11 cellular contexts compared by ENCODE assay signal in genomic region chr16:70789231-70789926, GRCh38. TPM values are rescaled to one million over a fixed set of nuclear protein-coding genes. Genes with fewer than 3 reads are reported as not detected.
DNase-seq lines count a peak whose midpoint lies in the region; ATAC-seq, FAIRE-seq and TF ChIP-seq lines count a peak whose summit lies in the region.
"Had no signal": no experiment of that assay in that cellular context is flagged by ENCODE, and none has a peak within 500 bp of the region (broad histone marks: within the 10 kb centered on the region; RNA-seq: fewer than 3 reads in every experiment).

No MANE protein-coding gene starts in this region.

- peak; percentile 19 for DNase-seq in G401 (ENCODE audit: low spot score)
- DNase-seq in foreskin fibroblast, result peak; percentile 70 to 85
- peak; percentile 90 for DNase-seq in sciatic nerve (ENCODE audit: low spot score)
- DNase-seq in 8988T, result no peak
- DNase-seq in prostate gland (ENCODE audit: low spot score), result no peak
- DNase-seq in NCI-H1092 treated with DMSO at 0.1 percent for 48 hours (lab: John Stamatoyannopoulos, UW), result no peak
- DNase-seq: activated CD4-positive, alpha-beta T cell treated with anti-CD3 and anti-CD28 coated beads, Interleukin-2, amount 10 ng/mL, durations not matched to agents 7 days and 5 days; Calu3; NCI-H1694 treated with DMSO at 0.1 percent for 48 hours had no signal

- TF ChIP-seq POLR2A in prostate gland (IDR thresholded peaks at IDR 0.05), result no peak

- in situ Hi-C loops in G401 (cut with HindIII; ENCODE audit: low sequenced_read_pairs), result no loop called here

- H3K9me3 ChIP-seq in prostate gland, result no peaks in the 10 kb centered on the region

- FAIRE-seq in TTC549 (lab: Jason Lieb, UNC), result peak; percentile 65

- no peaks in the 10 kb centered on the region for H3K27me3 ChIP-seq in prostate gland (replicated peaks; ENCODE audit: insufficient read depth)

- WGBS in prostate gland, result 58% methylated on average over 14 of the region's 14 CpGs

- H3K27ac ChIP-seq in prostate gland, result no peak overlapping the region

- peaks cover 4% of the 10 kb centered on the region for H3K4me1 ChIP-seq in prostate gland (replicated peaks)

- intact Hi-C loops in sciatic nerve (cut with DNase I) (no loop called here), prostate gland (cut with DNase I) (no loop called here)

- TF ChIP-seq CTCF in foreskin fibroblast (IDR thresholded peaks at IDR 0.05; ENCODE audit: low read depth, low read length), result no peak
- no peak for TF ChIP-seq CTCF in prostate gland (IDR thresholded peaks at IDR 0.05)

- no peak overlapping the region for H3K4me3 ChIP-seq in foreskin fibroblast (ENCODE audit: low read depth in 1 of 2, low read length in 2 of 2)
- H3K4me3 ChIP-seq in prostate gland, result no peak overlapping the region

- peak; percentile 82 for ATAC-seq in sciatic nerve
- no peak for ATAC-seq in HG03039 (IDR thresholded peaks at IDR 0.05; ENCODE audit: unreplicated experiment)

- H3K36me3 ChIP-seq in prostate gland, result no peaks in the 10 kb centered on the region

RNA-seq across cellular contexts. Expression of gene VAC14, which starts 11.6 kb away (rescaled TPM):
- 66.8 and 69.2 TPM in 2 replicates for total RNA-seq in G401 (2014; rRNA removed; shearing (Covaris generic))
- total RNA-seq in sciatic nerve, result 26.2 TPM
- total RNA-seq in prostate gland, result 10 to 100 TPM; 30.3 to 66.8 TPM

Comparison
In these comparisons a context has a peak if more than half of its experiments do, and no peak if none do; other contexts are left out.
1. DNase-seq: peak in G401 (single experiment), foreskin fibroblast (2 of 2) and sciatic nerve (single experiment); none in 8988T (single experiment), prostate gland (single experiment) and NCI-H1092 treated with DMSO at 0.1 percent for 48 hours (single experiment).